In the genomic region with DNA sequence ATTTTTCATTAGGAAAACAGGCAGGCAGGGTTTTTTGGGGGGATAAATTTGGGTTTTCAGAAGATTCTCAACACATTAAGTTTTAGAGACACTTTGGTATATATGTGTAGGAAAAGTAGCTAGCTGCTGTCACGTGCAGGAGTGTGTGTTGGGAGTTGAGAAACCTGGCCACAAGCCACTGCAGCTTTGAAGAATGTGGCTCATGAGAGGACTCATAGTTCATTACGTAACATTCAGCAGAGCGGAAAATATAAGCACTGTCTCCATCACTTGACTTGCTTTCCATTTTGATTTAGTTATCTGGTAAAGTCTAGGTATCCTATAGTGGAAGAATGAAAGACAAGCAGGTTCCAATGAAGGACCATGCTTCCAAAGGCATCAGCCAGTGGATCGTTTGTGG, we compare ENCODE assay signal across 8 cellular contexts. TPM values are rescaled to one million over a fixed set of nuclear protein-coding genes. Genes with fewer than 3 reads are reported as not detected.
DNase-seq lines count a peak whose midpoint lies in the region; ATAC-seq and TF ChIP-seq lines count a peak whose summit lies in the region.

No MANE protein-coding gene starts in this region.

- no peak overlapping the region for H3K4me3 ChIP-seq in kidney epithelial cell (ENCODE audit: low read depth, low read length)

- H3K36me3 ChIP-seq in kidney epithelial cell (ENCODE audit: control insufficient read depth, insufficient read depth, low read length): no peaks in the 10 kb centered on the region

- no peaks in the 10 kb centered on the region for H3K27me3 Mint-ChIP-seq in activated naive CD8-positive, alpha-beta T cell treated with anti-CD3 and anti-CD28 coated beads for 36 hours

- no peak for TF ChIP-seq RAD21 in Ishikawa (IDR thresholded peaks at IDR 0.05; ENCODE audit: low read depth)

- DNase-seq in ELR (ENCODE audit: low read depth): peak; percentile 73
- peak; percentile 44 for DNase-seq in activated naive CD8-positive, alpha-beta T cell treated with anti-CD3 and anti-CD28 coated beads for 36 hours
- DNase-seq in kidney epithelial cell (ENCODE audit: low read depth): peak; percentile 68
- DNase-seq in stimulated activated effector memory CD8-positive, alpha-beta T cell treated with anti-CD3 and anti-CD28 coated beads, Interleukin-12 subunit alpha, Interleukin-12 subunit beta, amount 100 ng/mL, for 72 hours (ENCODE audit: low spot score in 2 of 2): no peak
- DNase-seq in NCI-H2227 treated with DMSO at 0.1 percent for 48 hours (lab: John Stamatoyannopoulos, UW): no peak
- DNase-seq in retina: no peak

- TF ChIP-seq CTCF in kidney epithelial cell (IDR thresholded peaks at IDR 0.05; ENCODE audit: insufficient read depth, low read length, poor library complexity, severe bottlenecking): no peak

- peak; percentile 81 for ATAC-seq in stimulated activated effector memory CD8-positive, alpha-beta T cell treated with anti-CD3 and anti-CD28 coated beads, Interleukin-12 subunit alpha, Interleukin-12 subunit beta, amount 100 ng/mL, for 72 hours
- ATAC-seq in GM18858 (IDR thresholded peaks at IDR 0.05; ENCODE audit: unreplicated experiment): no peak

- peaks cover 36% of the 10 kb centered on the region for H3K4me1 Mint-ChIP-seq in activated naive CD8-positive, alpha-beta T cell treated with anti-CD3 and anti-CD28 coated beads for 36 hours
- H3K4me1 Mint-ChIP-seq in stimulated activated effector memory CD8-positive, alpha-beta T cell treated with anti-CD3 and anti-CD28 coated beads, Interleukin-12 subunit alpha, Interleukin-12 subunit beta, amount 100 ng/mL, for 72 hours: peaks cover 53% of the 10 kb centered on the region

- H3K27ac Mint-ChIP-seq in activated naive CD8-positive, alpha-beta T cell treated with anti-CD3 and anti-CD28 coated beads for 36 hours: peak overlapping the region; percentile 77
- no peak overlapping the region for H3K27ac Mint-ChIP-seq in stimulated activated effector memory CD8-positive, alpha-beta T cell treated with anti-CD3 and anti-CD28 coated beads, Interleukin-12 subunit alpha, Interleukin-12 subunit beta, amount 100 ng/mL, for 72 hours

- H3K27me3 ChIP-seq in kidney epithelial cell (ENCODE audit: control insufficient read depth, insufficient read depth, low read length): no peaks in the 10 kb centered on the region

- H3K36me3 Mint-ChIP-seq in activated naive CD8-positive, alpha-beta T cell treated with anti-CD3 and anti-CD28 coated beads for 36 hours: no peaks in the 10 kb centered on the region
- peaks cover 24% of the 10 kb centered on the region for H3K36me3 Mint-ChIP-seq in stimulated activated effector memory CD8-positive, alpha-beta T cell treated with anti-CD3 and anti-CD28 coated beads, Interleukin-12 subunit alpha, Interleukin-12 subunit beta, amount 100 ng/mL, for 72 hours

- no peak for TF ChIP-seq EP300 in Ishikawa (IDR thresholded peaks at IDR 0.05; ENCODE audit: borderline replicate concordance)

- no peaks in the 10 kb centered on the region for H3K9me3 Mint-ChIP-seq in activated naive CD8-positive, alpha-beta T cell treated with anti-CD3 and anti-CD28 coated beads for 36 hours
- no peaks in the 10 kb centered on the region for H3K9me3 Mint-ChIP-seq in stimulated activated effector memory CD8-positive, alpha-beta T cell treated with anti-CD3 and anti-CD28 coated beads, Interleukin-12 subunit alpha, Interleukin-12 subunit beta, amount 100 ng/mL, for 72 hours

- H3K4me3 Mint-ChIP-seq in activated naive CD8-positive, alpha-beta T cell treated with anti-CD3 and anti-CD28 coated beads for 36 hours: no peak overlapping the region
- no peak overlapping the region for H3K4me3 Mint-ChIP-seq in stimulated activated effector memory CD8-positive, alpha-beta T cell treated with anti-CD3 and anti-CD28 coated beads, Interleukin-12 subunit alpha, Interleukin-12 subunit beta, amount 100 ng/mL, for 72 hours

TF ChIP-seq in Ishikawa, 13 proteins besides CTCF, POLR2A, EP300 and RAD21:
- TF ChIP-seq, protein P1, sequence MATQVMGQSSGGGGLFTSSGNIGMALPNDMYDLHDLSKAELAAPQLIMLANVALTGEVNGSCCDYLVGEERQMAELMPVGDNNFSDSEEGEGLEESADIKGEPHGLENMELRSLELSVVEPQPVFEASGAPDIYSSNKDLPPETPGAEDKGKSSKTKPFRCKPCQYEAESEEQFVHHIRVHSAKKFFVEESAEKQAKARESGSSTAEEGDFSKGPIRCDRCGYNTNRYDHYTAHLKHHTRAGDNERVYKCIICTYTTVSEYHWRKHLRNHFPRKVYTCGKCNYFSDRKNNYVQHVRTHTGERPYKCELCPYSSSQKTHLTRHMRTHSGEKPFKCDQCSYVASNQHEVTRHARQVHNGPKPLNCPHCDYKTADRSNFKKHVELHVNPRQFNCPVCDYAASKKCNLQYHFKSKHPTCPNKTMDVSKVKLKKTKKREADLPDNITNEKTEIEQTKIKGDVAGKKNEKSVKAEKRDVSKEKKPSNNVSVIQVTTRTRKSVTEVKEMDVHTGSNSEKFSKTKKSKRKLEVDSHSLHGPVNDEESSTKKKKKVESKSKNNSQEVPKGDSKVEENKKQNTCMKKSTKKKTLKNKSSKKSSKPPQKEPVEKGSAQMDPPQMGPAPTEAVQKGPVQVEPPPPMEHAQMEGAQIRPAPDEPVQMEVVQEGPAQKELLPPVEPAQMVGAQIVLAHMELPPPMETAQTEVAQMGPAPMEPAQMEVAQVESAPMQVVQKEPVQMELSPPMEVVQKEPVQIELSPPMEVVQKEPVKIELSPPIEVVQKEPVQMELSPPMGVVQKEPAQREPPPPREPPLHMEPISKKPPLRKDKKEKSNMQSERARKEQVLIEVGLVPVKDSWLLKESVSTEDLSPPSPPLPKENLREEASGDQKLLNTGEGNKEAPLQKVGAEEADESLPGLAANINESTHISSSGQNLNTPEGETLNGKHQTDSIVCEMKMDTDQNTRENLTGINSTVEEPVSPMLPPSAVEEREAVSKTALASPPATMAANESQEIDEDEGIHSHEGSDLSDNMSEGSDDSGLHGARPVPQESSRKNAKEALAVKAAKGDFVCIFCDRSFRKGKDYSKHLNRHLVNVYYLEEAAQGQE (IDR thresholded peaks at IDR 0.05; ENCODE audit: low read depth): no peak
- TF ChIP-seq, protein P2, sequence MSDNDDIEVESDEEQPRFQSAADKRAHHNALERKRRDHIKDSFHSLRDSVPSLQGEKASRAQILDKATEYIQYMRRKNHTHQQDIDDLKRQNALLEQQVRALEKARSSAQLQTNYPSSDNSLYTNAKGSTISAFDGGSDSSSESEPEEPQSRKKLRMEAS (IDR thresholded peaks at IDR 0.05): peak; percentile 30; the same call in 1 of the 2 replicates
- TF ChIP-seq TCF12 (IDR thresholded peaks at IDR 0.05; ENCODE audit: low read depth) (no peak), NFIC (IDR thresholded peaks at IDR 0.05) (peak; percentile 44), CREB1 (IDR thresholded peaks at IDR 0.05; ENCODE audit: low read depth) (no peak), TAF1 (IDR thresholded peaks at IDR 0.05; ENCODE audit: low read depth) (no peak), YY1 (IDR thresholded peaks at IDR 0.05; ENCODE audit: low read depth) (no peak), FOXM1 (IDR thresholded peaks at IDR 0.05; ENCODE audit: borderline replicate concordance, low read depth) (no peak), CEBPB (IDR thresholded peaks at IDR 0.05) (peak; percentile 89), ZBTB7A (IDR thresholded peaks at IDR 0.05; ENCODE audit: low read depth) (no peak), EGR1 (IDR thresholded peaks at IDR 0.05) (no peak), TEAD4 (IDR thresholded peaks at IDR 0.05) (peak; percentile 49)
- TF ChIP-seq, protein P3, sequence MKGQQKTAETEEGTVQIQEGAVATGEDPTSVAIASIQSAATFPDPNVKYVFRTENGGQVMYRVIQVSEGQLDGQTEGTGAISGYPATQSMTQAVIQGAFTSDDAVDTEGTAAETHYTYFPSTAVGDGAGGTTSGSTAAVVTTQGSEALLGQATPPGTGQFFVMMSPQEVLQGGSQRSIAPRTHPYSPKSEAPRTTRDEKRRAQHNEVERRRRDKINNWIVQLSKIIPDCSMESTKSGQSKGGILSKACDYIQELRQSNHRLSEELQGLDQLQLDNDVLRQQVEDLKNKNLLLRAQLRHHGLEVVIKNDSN (IDR thresholded peaks at IDR 0.05): peak; percentile 83
TF ChIP-seq in Ishikawa: peak in this region for 5.

RNA-seq across cellular contexts. Expression of a gene that starts 31.2 kb away (rescaled TPM):
- total RNA-seq in activated naive CD8-positive, alpha-beta T cell treated with anti-CD3 and anti-CD28 coated beads for 36 hours: 10 to 100 TPM; 55.1 to 56.9 TPM
- 8.0 and 8.9 TPM in 2 replicates for total RNA-seq in kidney epithelial cell

Comparison
In these comparisons a context has a peak if more than half of its experiments do, and no peak if none do; other contexts are left out.
1. DNase-seq: peak in ELR (single experiment), activated naive CD8-positive, alpha-beta T cell treated with anti-CD3 and anti-CD28 coated beads for 36 hours (single experiment) and kidney epithelial cell (single experiment); none in stimulated activated effector memory CD8-positive, alpha-beta T cell treated with anti-CD3 and anti-CD28 coated beads, Interleukin-12 subunit alpha, Interleukin-12 subunit beta, amount 100 ng/mL, for 72 hours (0 of 2), NCI-H2227 treated with DMSO at 0.1 percent for 48 hours (single experiment) and retina (single experiment).